ENCODE assay signal across 15 cellular contexts in the genomic region with DNA sequence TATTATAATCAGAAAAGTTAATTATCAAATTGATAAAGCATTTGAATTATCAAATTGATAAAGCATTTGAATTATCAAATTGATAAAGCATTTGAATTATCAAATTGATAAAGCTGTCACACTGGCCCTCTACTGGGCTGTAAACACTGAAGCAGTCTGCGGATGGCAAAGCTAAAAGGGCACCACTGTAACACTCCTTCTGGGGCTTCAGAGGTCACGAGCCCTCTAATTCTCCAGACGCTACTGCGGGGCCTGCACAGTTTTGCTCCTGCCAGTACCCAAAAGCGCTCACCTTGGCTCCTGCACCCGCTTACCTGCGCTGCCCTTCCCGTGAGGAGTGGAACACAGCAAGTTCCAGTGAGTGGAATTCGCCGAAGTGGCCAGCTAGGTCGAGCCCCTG.
DNase-seq lines count a peak whose midpoint lies in the region; TF ChIP-seq lines count a peak whose summit lies in the region.
"Had no signal": no experiment of that assay in that cellular context is flagged by ENCODE, and none has a peak within 500 bp of the region (broad histone marks: within the 10 kb centered on the region; RNA-seq: fewer than 3 reads in every experiment).

No MANE protein-coding gene starts in this region.

- H3K23ac ChIP-seq in mesendoderm (ENCODE audit: low read length), result no peak overlapping the region

- no peak overlapping the region for H2BK120ac ChIP-seq in mesendoderm (ENCODE audit: low read depth, low read length)

- WGBS in endodermal cell (ENCODE audit: insufficient coverage in 1 of 2, insufficient read length in 1 of 2), 2 experiments, result 92 to 93% methylated on average over 5 to 11 of the region's 11 CpGs
- no CpG with 5 or more reads among the region's 11 CpGs for WGBS in mesendoderm (ENCODE audit: extremely low coverage, insufficient coverage, low lambda C conversion rate)

- no peak overlapping the region for H4K5ac ChIP-seq in mesendoderm (ENCODE audit: low read length)

- H3K9ac ChIP-seq in endodermal cell (ENCODE audit: extremely low read depth, low read length, poor library complexity, severe bottlenecking), result no peak overlapping the region
- H3K9ac ChIP-seq in mesendoderm (ENCODE audit: low read length), result no peak overlapping the region

- H3K4me2 ChIP-seq in mesendoderm (ENCODE audit: low read length), result no peak overlapping the region
- H3K4me2 ChIP-seq: A549 had no signal

- H3K4me3 Mint-ChIP-seq in endodermal cell, result no peak overlapping the region
- H3K4me3 Mint-ChIP-seq: CD4-positive, alpha-beta T cell had no signal

- H3K79me1 ChIP-seq in mesendoderm (ENCODE audit: low read length), result no peaks in the 10 kb centered on the region

- no peak overlapping the region for H2BK5ac ChIP-seq in mesendoderm (ENCODE audit: low read length)

- peaks cover 17% of the 10 kb centered on the region for H3K9me3 Mint-ChIP-seq in endodermal cell
- H3K9me3 Mint-ChIP-seq: CD4-positive, alpha-beta T cell had no signal

- H3K27ac ChIP-seq in endodermal cell (ENCODE audit: low read depth, low read length) (no peak overlapping the region), mesendoderm (ENCODE audit: low read depth, low read length) (no peak overlapping the region)
- H3K27ac ChIP-seq: 22Rv1, A549, C4-2B had no signal

- H3K4ac ChIP-seq in mesendoderm (ENCODE audit: low read depth, low read length), result no peak overlapping the region

- H3K36me3 ChIP-seq in endodermal cell (ENCODE audit: control insufficient read depth, insufficient read depth, low read length), result no peaks in the 10 kb centered on the region
- H3K36me3 ChIP-seq in mesendoderm (ENCODE audit: control insufficient read depth, insufficient read depth, low read length), result no peaks in the 10 kb centered on the region

- H3K18ac ChIP-seq in mesendoderm (ENCODE audit: low read length), result peak overlapping the region; percentile 39

- no peak overlapping the region for H2BK15ac ChIP-seq in mesendoderm (replicated peaks; ENCODE audit: low read depth)

- DNase-seq in NCI-H82 (lab: John Stamatoyannopoulos, UW) (peak; percentile 28), NCI-H82 treated with DMSO at 0.1 percent for 48 hours (lab: John Stamatoyannopoulos, UW; ENCODE audit: unreplicated experiment) (no peak), endodermal cell (peak; percentile 46), mesendoderm (peak; percentile 3), G401 (ENCODE audit: low spot score) (no peak), posterior vena cava (ENCODE audit: low spot score) (no peak), hippocampal formation (lab: John Stamatoyannopoulos, UW) (no peak)
- DNase-seq: AML-193; Caco-2; CD4-positive, alpha-beta T cell; GDM1; HCEC 1CT had no signal

- no peak overlapping the region for H3K56ac ChIP-seq in mesendoderm (ENCODE audit: low read length)

- H3K79me2 ChIP-seq in mesendoderm (ENCODE audit: control insufficient read depth, insufficient read depth, low read length), result no peaks in the 10 kb centered on the region

- peak; percentile 61 for TF ChIP-seq CTCF in endodermal cell (conservative IDR thresholded peaks at IDR 0.05)

- H3K4me1 Mint-ChIP-seq in endodermal cell, result no peaks in the 10 kb centered on the region

- H3K4me1 ChIP-seq in endodermal cell (ENCODE audit: control insufficient read depth, insufficient read depth, low read length), result no peaks in the 10 kb centered on the region
- no peaks in the 10 kb centered on the region for H3K4me1 ChIP-seq in mesendoderm (ENCODE audit: control insufficient read depth, low read depth, low read length)
- H3K4me1 ChIP-seq: A549, Caco-2 had no signal

- no peak overlapping the region for H3K27ac Mint-ChIP-seq in endodermal cell
- H3K27ac Mint-ChIP-seq: CD4-positive, alpha-beta T cell had no signal

- H3K27me3 ChIP-seq in endodermal cell (ENCODE audit: control insufficient read depth, insufficient read depth, low read length, poor library complexity, severe bottlenecking) (no peaks in the 10 kb centered on the region), mesendoderm (ENCODE audit: insufficient read depth, low read length, poor library complexity) (no peaks in the 10 kb centered on the region)

- peaks cover 13% of the 10 kb centered on the region for H3K9me3 ChIP-seq in endodermal cell (ENCODE audit: control insufficient read depth, low read length)
- H3K9me3 ChIP-seq: A549, Caco-2 had no signal

- intact Hi-C loops in posterior vena cava (cut with DNase I), result no loop called here

- H3K36me3 Mint-ChIP-seq in endodermal cell (ENCODE audit: low read depth), result peaks cover 5% of the 10 kb centered on the region

- no peaks in the 10 kb centered on the region for H3K27me3 Mint-ChIP-seq in endodermal cell (ENCODE audit: insufficient read depth)
- H3K27me3 Mint-ChIP-seq: CD4-positive, alpha-beta T cell had no signal

- H3K4me3 ChIP-seq in endodermal cell (ENCODE audit: low read length) (no peak overlapping the region), mesendoderm (ENCODE audit: low read length) (no peak overlapping the region)
- H3K4me3 ChIP-seq: A549 had no signal

- no peak overlapping the region for H2AK5ac ChIP-seq in mesendoderm (ENCODE audit: low read length)

- in situ Hi-C loops in G401 (cut with HindIII; ENCODE audit: low sequenced_read_pairs), result no loop called here

- no peak overlapping the region for H4K8ac ChIP-seq in mesendoderm (ENCODE audit: low read depth, low read length)

Comparison
In these comparisons a context has a peak if more than half of its experiments do, and no peak if none do; other contexts are left out.
1. DNase-seq: peak in NCI-H82 (single experiment), endodermal cell (single experiment) and mesendoderm (single experiment); none in NCI-H82 treated with DMSO at 0.1 percent for 48 hours (single experiment), G401 (single experiment), posterior vena cava (single experiment) and hippocampal formation (0 of 2).